1 cellular context compared by ENCODE assay signal in the genomic region with DNA sequence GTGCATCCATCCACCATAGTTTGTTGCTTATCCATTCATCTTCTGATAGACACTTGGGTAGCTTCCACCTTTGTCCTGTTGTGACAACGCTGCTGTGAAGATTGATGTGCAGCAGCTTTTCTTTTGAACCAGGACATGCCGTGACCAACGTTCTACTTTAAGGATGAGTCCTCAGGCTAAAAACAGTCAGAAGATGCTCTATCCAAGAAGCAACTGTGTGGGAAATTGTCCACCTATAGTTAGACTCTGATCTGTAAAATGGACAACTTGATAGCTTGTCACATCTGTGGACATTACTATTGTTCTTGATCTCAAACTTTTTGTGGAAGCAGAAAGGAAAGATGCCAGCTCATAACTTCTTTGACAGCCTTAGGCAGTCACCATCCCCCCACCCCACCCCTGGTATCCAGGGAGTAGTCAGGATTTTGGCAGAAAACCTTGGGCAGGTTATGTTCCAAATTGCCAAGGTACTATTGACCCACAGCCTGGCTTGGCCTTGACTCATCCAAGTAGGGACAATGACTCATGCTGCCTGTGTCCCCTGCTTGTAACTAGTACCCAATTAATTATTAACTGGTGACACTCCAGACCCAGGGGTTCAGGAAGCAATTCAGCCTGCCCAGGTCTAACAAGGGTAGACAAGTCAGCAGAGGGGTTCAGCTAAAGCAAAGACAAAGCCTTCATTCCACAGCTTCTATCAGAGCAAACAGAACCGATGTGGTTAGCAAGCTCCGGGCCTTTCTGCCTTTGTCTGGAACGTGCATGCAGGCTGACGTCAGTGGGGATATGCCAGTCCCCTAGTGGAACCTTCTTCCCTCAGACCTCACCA.
A peak's percentile ranks its signal among the peaks of the same experiment; 100 is the strongest.
TF ChIP-seq lines count a peak whose summit lies in the region.

No MANE protein-coding gene starts in this region.

TF ChIP-seq in A549, 52 proteins besides CTCF, POLR2A, EP300 and RAD21 (continued from another document):
- TF ChIP-seq, protein P1, sequence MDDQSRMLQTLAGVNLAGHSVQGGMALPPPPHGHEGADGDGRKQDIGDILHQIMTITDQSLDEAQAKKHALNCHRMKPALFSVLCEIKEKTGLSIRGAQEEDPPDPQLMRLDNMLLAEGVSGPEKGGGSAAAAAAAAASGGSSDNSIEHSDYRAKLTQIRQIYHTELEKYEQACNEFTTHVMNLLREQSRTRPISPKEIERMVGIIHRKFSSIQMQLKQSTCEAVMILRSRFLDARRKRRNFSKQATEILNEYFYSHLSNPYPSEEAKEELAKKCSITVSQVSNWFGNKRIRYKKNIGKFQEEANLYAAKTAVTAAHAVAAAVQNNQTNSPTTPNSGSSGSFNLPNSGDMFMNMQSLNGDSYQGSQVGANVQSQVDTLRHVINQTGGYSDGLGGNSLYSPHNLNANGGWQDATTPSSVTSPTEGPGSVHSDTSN (IDR thresholded peaks at IDR 0.05): peak; percentile 75
- TF ChIP-seq HOXB5 (CRISPR knock-in tag; IDR thresholded peaks at IDR 0.05) (peak; percentile 52; the same call in 1 of the 2 replicates), JUNB (IDR thresholded peaks at IDR 0.05) (peak; percentile 98), GATA3 (IDR thresholded peaks at IDR 0.05; ENCODE audit: borderline replicate concordance) (peak; percentile 92), KDM1A (IDR thresholded peaks at IDR 0.05; ENCODE audit: low read depth) (no peak; the same call in 1 of the 2 replicates), ATOH8 (CRISPR knock-in tag; IDR thresholded peaks at IDR 0.05; ENCODE audit: low read depth) (0 out of 2 replicates have a peak, but pooled peaks have one; percentile 22)
- TF ChIP-seq, protein P2, sequence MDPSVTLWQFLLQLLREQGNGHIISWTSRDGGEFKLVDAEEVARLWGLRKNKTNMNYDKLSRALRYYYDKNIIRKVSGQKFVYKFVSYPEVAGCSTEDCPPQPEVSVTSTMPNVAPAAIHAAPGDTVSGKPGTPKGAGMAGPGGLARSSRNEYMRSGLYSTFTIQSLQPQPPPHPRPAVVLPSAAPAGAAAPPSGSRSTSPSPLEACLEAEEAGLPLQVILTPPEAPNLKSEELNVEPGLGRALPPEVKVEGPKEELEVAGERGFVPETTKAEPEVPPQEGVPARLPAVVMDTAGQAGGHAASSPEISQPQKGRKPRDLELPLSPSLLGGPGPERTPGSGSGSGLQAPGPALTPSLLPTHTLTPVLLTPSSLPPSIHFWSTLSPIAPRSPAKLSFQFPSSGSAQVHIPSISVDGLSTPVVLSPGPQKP (IDR thresholded peaks at IDR 0.05; ENCODE audit: low read depth, low read length): no peak
